Comparison of ENCODE assay signal across 10 cellular contexts in genomic region chr7:128737867-128738390, GRCh38. TPM values are rescaled to one million over a fixed set of nuclear protein-coding genes. Genes with fewer than 3 reads are reported as not detected.
DNase-seq lines count a peak whose midpoint lies in the region; ATAC-seq, FAIRE-seq and TF ChIP-seq lines count a peak whose summit lies in the region.
"Had no signal": no experiment of that assay in that cellular context is flagged by ENCODE, and none has a peak within 500 bp of the region (broad histone marks: within the 10 kb centered on the region; RNA-seq: fewer than 3 reads in every experiment).

No MANE protein-coding gene starts in this region.

- in situ Hi-C loops in KBM-7 (cut with MboI; ENCODE audit: low pct_unique_long_range_greater_than_20kb, low sequenced_read_pairs), result no loop called here

- DNase-seq in activated naive CD4-positive, alpha-beta T cell treated with anti-CD3 and anti-CD28 coated beads for 36 hours, result no peak
- no peak for DNase-seq in activated naive CD4-positive, alpha-beta T cell treated with Interleukin-2 at 50 U/mL for 16 hours
- DNase-seq in thoracic aorta (ENCODE audit: low spot score) (no peak), GM19239 (ENCODE audit: insufficient read length, low spot score) (no peak), KBM-7 (no peak)

- intact Hi-C loops in activated naive CD4-positive, alpha-beta T cell treated with anti-CD3 and anti-CD28 coated beads for 36 hours (cut with micrococcal nuclease), result loop anchor here (2.0 kb wide), 1 partner anchor 395 kb away; the partner anchor contains the start of gene RBM28

- H3K27me3 ChIP-seq in iPS-15b (ENCODE audit: control insufficient read depth, insufficient read depth, low read length), result no peaks in the 10 kb centered on the region
- H3K27me3 ChIP-seq in thoracic aorta (replicated peaks; ENCODE audit: insufficient read depth), result no peaks in the 10 kb centered on the region

- no peaks in the 10 kb centered on the region for H3K27me3 Mint-ChIP-seq in activated naive CD4-positive, alpha-beta T cell treated with anti-CD3 and anti-CD28 coated beads for 36 hours (ENCODE audit: low read depth)

- H3K36me3 ChIP-seq in iPS-15b (ENCODE audit: control insufficient read depth, insufficient read depth, low read length), result no peaks in the 10 kb centered on the region
- H3K36me3 ChIP-seq in thoracic aorta, result no peaks in the 10 kb centered on the region

- TF ChIP-seq CTCF in WI38 (IDR thresholded peaks at IDR 0.05; ENCODE audit: low read depth, low read length), result no peak
- no peak for TF ChIP-seq CTCF in thoracic aorta (IDR thresholded peaks at IDR 0.05)

- H3K27ac ChIP-seq in thoracic aorta, result peak overlapping the region; percentile 94 to 98

- H3K4me3 ChIP-seq in WI38 (ENCODE audit: low read depth, low read length) (peak overlapping the region; percentile 81), iPS-15b (ENCODE audit: low read depth, low read length) (no peak overlapping the region), thoracic aorta (no peak overlapping the region)

- H3K4me1 ChIP-seq in iPS-15b (ENCODE audit: control insufficient read depth, insufficient read depth, low read length) (peaks cover 7% of the 10 kb centered on the region), thoracic aorta (ENCODE audit: control insufficient read depth in 1 of 2, low read depth in 2 of 2) (peaks cover 25 to 34% of the 10 kb centered on the region in 2 donors)

- H3K9me3 ChIP-seq in iPS-15b (ENCODE audit: control insufficient read depth, insufficient read depth, low read length), result no peaks in the 10 kb centered on the region
- H3K9me3 ChIP-seq in thoracic aorta, result no peaks in the 10 kb centered on the region

- H3K4me3 Mint-ChIP-seq in activated naive CD4-positive, alpha-beta T cell treated with anti-CD3 and anti-CD28 coated beads for 36 hours, result peak overlapping the region; percentile 99

- H3K9ac ChIP-seq in iPS-15b (ENCODE audit: low read depth, low read length), result peak overlapping the region; percentile 82

- ATAC-seq in thoracic aorta (ENCODE audit: insufficient number of reproducible peaks, low FRiP score, low read depth) (no peak), HG03108 (IDR thresholded peaks at IDR 0.05; ENCODE audit: unreplicated experiment) (no peak)

- no peak for FAIRE-seq in GM19239 (lab: Jason Lieb, UNC)
- FAIRE-seq: TTC549 had no signal

- peaks cover 3% of the 10 kb centered on the region for H3K36me3 Mint-ChIP-seq in activated naive CD4-positive, alpha-beta T cell treated with anti-CD3 and anti-CD28 coated beads for 36 hours (ENCODE audit: low read depth)

- CTCF ChIA-PET in activated naive CD4-positive, alpha-beta T cell treated with anti-CD3 and anti-CD28 coated beads for 36 hours (lab: Charles Lee), result interaction anchor here (1.1 kb wide), 1 partner anchor 473 kb away, joined by 3 read pairs; no protein-coding TSS in a partner anchor

- peaks cover 35% of the 10 kb centered on the region for H3K4me1 Mint-ChIP-seq in activated naive CD4-positive, alpha-beta T cell treated with anti-CD3 and anti-CD28 coated beads for 36 hours (ENCODE audit: low read depth)

- H3K27ac Mint-ChIP-seq in activated naive CD4-positive, alpha-beta T cell treated with anti-CD3 and anti-CD28 coated beads for 36 hours, result no peak overlapping the region

- H3K9me3 Mint-ChIP-seq in activated naive CD4-positive, alpha-beta T cell treated with anti-CD3 and anti-CD28 coated beads for 36 hours, result no peaks in the 10 kb centered on the region

RNA-seq across cellular contexts. Expression of gene CALU, which starts 1.2 kb away (rescaled TPM):
- 10 to 100 TPM; 33.0 to 35.4 TPM for total RNA-seq in activated naive CD4-positive, alpha-beta T cell treated with anti-CD3 and anti-CD28 coated beads for 36 hours
- total RNA-seq in thoracic aorta, result 100 to 1,000 TPM; 204 to 255 TPM

RNA-seq across cellular contexts. Expression of gene OPN1SW, which starts 37.7 kb away (rescaled TPM):
- total RNA-seq in activated naive CD4-positive, alpha-beta T cell treated with anti-CD3 and anti-CD28 coated beads for 36 hours, result not detected
- not detected for total RNA-seq in thoracic aorta
- total RNA-seq: ureter had no signal

RNA-seq across cellular contexts. Expression of gene CCDC136, which starts 53.8 kb away (rescaled TPM):
- 1 to 10 TPM; 4.2 to 5.9 TPM for total RNA-seq in activated naive CD4-positive, alpha-beta T cell treated with anti-CD3 and anti-CD28 coated beads for 36 hours
- 10 to 100 TPM; 29.3 to 34.7 TPM for total RNA-seq in thoracic aorta

Comparison
In these comparisons a context has a peak if more than half of its experiments do, and no peak if none do; other contexts are left out.
1. RNA of gene CALU, which starts 1.2 kb away (total RNA-seq): 204 to 255 TPM in thoracic aorta; 33.0 to 35.4 TPM in activated naive CD4-positive, alpha-beta T cell treated with anti-CD3 and anti-CD28 coated beads for 36 hours; every median in the first group is over 4 times any median in the second.
2. RNA of gene CCDC136, which starts 53.8 kb away (total RNA-seq): 29.3 to 34.7 TPM in thoracic aorta; 4.2 to 5.9 TPM in activated naive CD4-positive, alpha-beta T cell treated with anti-CD3 and anti-CD28 coated beads for 36 hours; every median in the first group is over 4 times any median in the second.